Comparison of ENCODE assay signal across 8 cellular contexts in genomic region chr6:110816110-110816409, GRCh38. TPM values are rescaled to one million over a fixed set of nuclear protein-coding genes. Genes with fewer than 3 reads are reported as not detected.
DNase-seq lines count a peak whose midpoint lies in the region; ATAC-seq and TF ChIP-seq lines count a peak whose summit lies in the region.

No MANE protein-coding gene starts in this region.

- no peaks in the 10 kb centered on the region for H4K20me1 ChIP-seq in PC-9 (ENCODE audit: insufficient read depth)

- H3K4me1 ChIP-seq in Caco-2 (peaks cover 14% of the 10 kb centered on the region; the same call in 1 of the 2 replicates), PC-9 (replicated peaks; ENCODE audit: insufficient read depth) (peaks cover 30% of the 10 kb centered on the region), parathyroid adenoma (peaks cover 4% of the 10 kb centered on the region)

- no peaks in the 10 kb centered on the region for H3K36me3 ChIP-seq in Caco-2 (ENCODE audit: control insufficient read depth, insufficient read depth, low read length)
- H3K36me3 ChIP-seq in PC-9 (ENCODE audit: low read depth) = no peaks in the 10 kb centered on the region
- no peaks in the 10 kb centered on the region for H3K36me3 ChIP-seq in parathyroid adenoma (ENCODE audit: control insufficient read depth, insufficient read depth, low read length)

- DNase-seq in Caco-2 = no peak
- DNase-seq in PC-9 = no peak
- no peak for DNase-seq in epithelial cell of esophagus (ENCODE audit: low read depth)
- no peak for DNase-seq in left lobe of liver (ENCODE audit: low spot score)

- peak overlapping the region; percentile 100 for H3K27ac Mint-ChIP-seq in Caco-2 (ENCODE audit: unreplicated experiment)

- H3K9me3 ChIP-seq in Caco-2 = no peaks in the 10 kb centered on the region
- no peaks in the 10 kb centered on the region for H3K9me3 ChIP-seq in PC-9 (ENCODE audit: insufficient read depth, low read depth)
- no peaks in the 10 kb centered on the region for H3K9me3 ChIP-seq in parathyroid adenoma (ENCODE audit: control insufficient read depth, low read length)

- H3K4me3 Mint-ChIP-seq in Caco-2 (ENCODE audit: unreplicated experiment) = peak overlapping the region; percentile 100

- peak overlapping the region; percentile 75 for H2AFZ ChIP-seq in PC-9
- peak overlapping the region; percentile 99 for H2AFZ ChIP-seq in parathyroid adenoma

- H3K36me3 Mint-ChIP-seq in Caco-2 (ENCODE audit: insufficient read depth, unreplicated experiment) = peaks cover 15% of the 10 kb centered on the region

- no peak overlapping the region for H3K9ac ChIP-seq in parathyroid adenoma

- H3K79me2 ChIP-seq in PC-9 (ENCODE audit: low read depth) (peaks cover 38% of the 10 kb centered on the region), parathyroid adenoma (no peaks in the 10 kb centered on the region)

- TF ChIP-seq CTCF in Caco-2 (IDR thresholded peaks at IDR 0.05; ENCODE audit: insufficient read depth in 1 of 2, low read depth in 1 of 2, low read length in 1 of 2, severe bottlenecking in 1 of 2, unreplicated experiment in 1 of 2) (no peak), PC-9 (conservative IDR thresholded peaks at IDR 0.05) (no peak), epithelial cell of esophagus (IDR thresholded peaks at IDR 0.05; ENCODE audit: insufficient read depth, low read depth, low read length, missing control alignments) (no peak), parathyroid adenoma (IDR thresholded peaks at IDR 0.05) (no peak)

- ATAC-seq in HG03139 (IDR thresholded peaks at IDR 0.05; ENCODE audit: unreplicated experiment) (no peak), HG03095 (IDR thresholded peaks at IDR 0.05; ENCODE audit: unreplicated experiment) (no peak), left lobe of liver (no peak), HG03520 (IDR thresholded peaks at IDR 0.05; ENCODE audit: unreplicated experiment) (no peak)

- peak overlapping the region; percentile 80 for H3K27ac ChIP-seq in PC-9
- H3K27ac ChIP-seq in parathyroid adenoma = peak overlapping the region; percentile 99

- H3K27me3 ChIP-seq in Caco-2 (replicated peaks; ENCODE audit: control insufficient read depth, insufficient read depth, low read length) (no peaks in the 10 kb centered on the region), PC-9 (ENCODE audit: insufficient read depth, low read depth) (no peaks in the 10 kb centered on the region), parathyroid adenoma (ENCODE audit: control insufficient read depth, insufficient read depth, low read length) (no peaks in the 10 kb centered on the region)

- H3K9me2 ChIP-seq in PC-9 (ENCODE audit: insufficient read depth) = no peaks in the 10 kb centered on the region

- CTCF ChIA-PET in Caco-2 (lab: Charles Lee) (interaction anchor here (0.8 to 1.4 kb wide), 3 partner anchors 60 to 197 kb away, joined by 3 to 10 read pairs (median 6); no protein-coding TSS in a partner anchor), PC-9 (lab: Charles Lee) (no interaction called here)

- H3K4me3 ChIP-seq in Caco-2 (ENCODE audit: low read depth, low read length) (peak overlapping the region; percentile 47), PC-9 (peak overlapping the region; percentile 58), epithelial cell of esophagus (ENCODE audit: low read length) (peak overlapping the region; percentile 83), parathyroid adenoma (ENCODE audit: low read depth, low read length) (peak overlapping the region; percentile 82)

- BruUV-seq in Caco-2 (replicated peaks; lab: Mats Ljungman, UMichigan) (no TSS peak), PC-9 (replicated peaks; lab: Mats Ljungman, UMichigan) (no TSS peak)

- no peaks in the 10 kb centered on the region for H3K27me3 Mint-ChIP-seq in Caco-2 (ENCODE audit: insufficient read depth, unreplicated experiment)

- H3K9me3 Mint-ChIP-seq in Caco-2 (ENCODE audit: unreplicated experiment) = no peaks in the 10 kb centered on the region

- H3F3A ChIP-seq in PC-9 (ENCODE audit: insufficient read depth, low read depth) = peaks cover 11% of the 10 kb centered on the region

- peaks cover 20% of the 10 kb centered on the region for H3K4me1 Mint-ChIP-seq in Caco-2 (ENCODE audit: low read depth, unreplicated experiment)

- POLR2A ChIA-PET in Caco-2 (lab: Charles Lee) (interaction anchor here (0.6 to 4.9 kb wide), 9 partner anchors 11 to 166 kb away, joined by 3 to 200 read pairs (median 10); partner anchors contain the start of genes AMD1 and RPF2), PC-9 (lab: Charles Lee; ENCODE audit: unreplicated experiment) (interaction anchor here (1.0 to 2.1 kb wide), 3 partner anchors 55 to 60 kb away, joined by 10 to 60 read pairs (median 11); partner anchors contain the start of gene AMD1)

- H3K4me2 ChIP-seq in PC-9 (peak overlapping the region; percentile 78), parathyroid adenoma (ENCODE audit: low read length) (peak overlapping the region; percentile 83)

- intact Hi-C loops in Caco-2 (cut with micrococcal nuclease; ENCODE audit: unreplicated experiment) (loop anchor here (5.0 kb wide), 2 partner anchors 134 to 166 kb away; partner anchors contain the start of gene RPF2), PC-9 (cut with micrococcal nuclease; ENCODE audit: unreplicated experiment) (loop anchor here (5.0 to 10.0 kb wide), 2 partner anchors 129 to 271 kb away; no protein-coding TSS in a partner anchor)

RNA-seq across cellular contexts. Expression of gene CDK19, which starts 0.8 kb away (rescaled TPM):
- total RNA-seq in Caco-2 (2022) (23.1 and 24.6 TPM in 2 replicates), PC-9 (2021) (34.0 and 36.8 TPM in 2 replicates), left lobe of liver (6.9 TPM)

RNA-seq across cellular contexts. Expression of gene AMD1, which starts 58.5 kb away (rescaled TPM):
- 84.0 and 90.0 TPM in 2 replicates for total RNA-seq in Caco-2 (2022)
- total RNA-seq in PC-9 (2021) = 40.1 and 46.4 TPM in 2 replicates
- 14.3 TPM for total RNA-seq in left lobe of liver
